21 cellular contexts compared by ENCODE assay signal in the genomic region with DNA sequence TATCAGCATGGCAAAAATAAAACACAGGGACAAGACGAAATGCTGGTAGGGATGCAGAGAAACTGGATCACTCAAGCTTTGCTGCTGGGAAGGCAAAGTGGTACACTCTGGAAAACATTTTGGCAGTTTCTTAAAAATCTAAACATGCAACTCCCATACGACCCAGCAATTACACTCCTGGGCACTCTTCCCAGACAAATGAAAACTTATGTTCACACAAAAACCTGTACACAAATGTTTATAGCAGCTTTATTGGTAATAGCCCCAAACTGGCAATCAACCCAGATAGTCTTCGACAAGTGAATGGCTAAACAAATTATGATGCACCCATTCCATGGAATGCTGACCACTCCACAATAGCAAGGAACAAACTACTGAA. TPM values are rescaled to one million over a fixed set of nuclear protein-coding genes. Genes with fewer than 3 reads are reported as not detected.
A peak's percentile ranks its signal among the peaks of the same experiment; 100 is the strongest.
DNase-seq lines count a peak whose midpoint lies in the region; ATAC-seq and TF ChIP-seq lines count a peak whose summit lies in the region.
"Had no signal": no experiment of that assay in that cellular context is flagged by ENCODE, and none has a peak within 500 bp of the region (broad histone marks: within the 10 kb centered on the region; RNA-seq: fewer than 3 reads in every experiment).

No MANE protein-coding gene starts in this region.

- H3K9me3 Mint-ChIP-seq in naive thymus-derived CD4-positive, alpha-beta T cell, result peaks cover 0 to 2% (median 0%) of the 10 kb centered on the region in 11 donors
- H3K9me3 Mint-ChIP-seq: activated naive CD4-positive, alpha-beta T cell treated with anti-CD3 and anti-CD28 coated beads, Interleukin-2, amount 50 U/mL, for 24 hours; activated T-helper 1 cell treated with anti-CD3 and anti-CD28 coated beads, Interleukin-12 subunit alpha, Interleukin-12 subunit beta, Interleukin-2, Interleukin-4 antibody, amounts not matched to agents 30 ng/mL and 10 ng/mL and 1 ng/mL, durations not matched to agents 14 hours and 24 hours and 36 hours; dendritic cell treated with granulocyte-macrophage colony-stimulating factor and Interleukin-4, amounts not matched to agents 40 ng/mL and 50 ng/mL, for 4 days; IgD-negative memory B cell; memory B cell; stimulated activated naive B cell treated with anti-CD40 and anti-IgM and Interleukin-4, amounts not matched to agents 10 μg/mL and 1 μg/mL and 100 μg/mL, for 72 hours had no signal

- H3K27me3 ChIP-seq in naive thymus-derived CD4-positive, alpha-beta T cell (ENCODE audit: control insufficient read depth in 2 of 2, insufficient read depth in 2 of 2, low read length in 2 of 2), result no peaks in the 10 kb centered on the region

- H3K27me3 Mint-ChIP-seq in T-helper 17 cell, result no peaks in the 10 kb centered on the region
- peaks cover 0 to 16% (median 0%) of the 10 kb centered on the region in 5 donors for H3K27me3 Mint-ChIP-seq in naive thymus-derived CD4-positive, alpha-beta T cell
- H3K27me3 Mint-ChIP-seq: activated naive CD4-positive, alpha-beta T cell treated with anti-CD3 and anti-CD28 coated beads, Interleukin-2, amount 50 U/mL, for 24 hours had no signal

- CTCF ChIA-PET in naive thymus-derived CD4-positive, alpha-beta T cell (lab: Charles Lee), result interaction anchor here (0.6 to 1.3 kb wide), 4 partner anchors 40 to 425 kb away, joined by 3 to 4 read pairs (median 3); no protein-coding TSS in a partner anchor

- H3K4me1 Mint-ChIP-seq in T-helper 17 cell, result peaks cover 45% of the 10 kb centered on the region
- H3K4me1 Mint-ChIP-seq in naive thymus-derived CD4-positive, alpha-beta T cell, result peaks cover 37 to 73% (median 52%) of the 10 kb centered on the region in 7 donors

- intact Hi-C loops in naive thymus-derived CD4-positive, alpha-beta T cell (cut with micrococcal nuclease), result loop anchor here (10.0 kb wide), 3 partner anchors 171 to 851 kb away; partner anchors contain the start of genes EFCAB6 (in 1 of the 2), PARVG (in 1 of the 2) and RTL6 (in 1 of the 2)

- no peaks in the 10 kb centered on the region for H3K36me3 Mint-ChIP-seq in T-helper 17 cell (ENCODE audit: low read depth)
- H3K36me3 Mint-ChIP-seq in naive thymus-derived CD4-positive, alpha-beta T cell, result peaks cover 0 to 4% (median 0%) of the 10 kb centered on the region in 5 donors
- H3K36me3 Mint-ChIP-seq: activated naive CD4-positive, alpha-beta T cell treated with anti-CD3 and anti-CD28 coated beads, Interleukin-2, amount 50 U/mL, for 24 hours; IgD-negative memory B cell; memory B cell; stimulated activated naive B cell treated with anti-CD40 and anti-IgM and Interleukin-4, amounts not matched to agents 10 μg/mL and 1 μg/mL and 100 μg/mL, for 72 hours had no signal

- H3K4me3 ChIP-seq in naive thymus-derived CD4-positive, alpha-beta T cell (ENCODE audit: low read length), result no peak overlapping the region
- H3K4me3 ChIP-seq: psoas muscle had no signal

- no peak for TF ChIP-seq CTCF in C4-2B (conservative IDR thresholded peaks at IDR 0.05)

- peak overlapping the region; percentile 94 for H3K27ac ChIP-seq in C4-2B
- H3K27ac ChIP-seq in naive thymus-derived CD4-positive, alpha-beta T cell (ENCODE audit: low read depth, low read length), result no peak overlapping the region
- H3K27ac ChIP-seq: psoas muscle had no signal

- POLR2A ChIA-PET in naive thymus-derived CD4-positive, alpha-beta T cell (lab: Charles Lee), result no interaction called here

- no peak overlapping the region for H3K4me3 Mint-ChIP-seq in T-helper 17 cell
- H3K4me3 Mint-ChIP-seq in naive thymus-derived CD4-positive, alpha-beta T cell, result peak overlapping the region in 8 of 10 donors; percentile 5 to 93 (median 76)
- H3K4me3 Mint-ChIP-seq: activated T-helper 1 cell treated with anti-CD3 and anti-CD28 coated beads, Interleukin-12 subunit alpha, Interleukin-12 subunit beta, Interleukin-2, Interleukin-4 antibody, amounts not matched to agents 30 ng/mL and 10 ng/mL and 1 ng/mL, durations not matched to agents 14 hours and 24 hours and 36 hours; dendritic cell treated with granulocyte-macrophage colony-stimulating factor and Interleukin-4, amounts not matched to agents 40 ng/mL and 50 ng/mL, for 4 days; stimulated activated naive B cell treated with anti-CD40 and anti-IgM and Interleukin-4, amounts not matched to agents 10 μg/mL and 1 μg/mL and 100 μg/mL, for 72 hours had no signal

- H3K27ac Mint-ChIP-seq in T-helper 17 cell, result peak overlapping the region; percentile 91
- peak overlapping the region; percentile 1 to 97 (median 80) for H3K27ac Mint-ChIP-seq in naive thymus-derived CD4-positive, alpha-beta T cell
- H3K27ac Mint-ChIP-seq: activated naive CD4-positive, alpha-beta T cell treated with anti-CD3 and anti-CD28 coated beads, Interleukin-2, amount 50 U/mL, for 24 hours; activated T-helper 1 cell treated with anti-CD3 and anti-CD28 coated beads, Interleukin-12 subunit alpha, Interleukin-12 subunit beta, Interleukin-2, Interleukin-4 antibody, amounts not matched to agents 30 ng/mL and 10 ng/mL and 1 ng/mL, durations not matched to agents 14 hours and 24 hours and 36 hours; dendritic cell treated with granulocyte-macrophage colony-stimulating factor and Interleukin-4, amounts not matched to agents 40 ng/mL and 50 ng/mL, for 4 days; H9; memory B cell; stimulated activated naive B cell treated with anti-CD40 and anti-IgM and Interleukin-4, amounts not matched to agents 10 μg/mL and 1 μg/mL and 100 μg/mL, for 72 hours had no signal

- no peaks in the 10 kb centered on the region for H3K9me3 ChIP-seq in T-helper 17 cell (ENCODE audit: control insufficient read depth, low read length, poor library complexity, severe bottlenecking)
- peaks cover 0 to 4% (median 0%) of the 10 kb centered on the region in 3 experiments for H3K9me3 ChIP-seq in naive thymus-derived CD4-positive, alpha-beta T cell (ENCODE audit: control insufficient read depth in 2 of 3, low read length in 3 of 3)
- H3K9me3 ChIP-seq: psoas muscle had no signal

- ATAC-seq in T-helper 17 cell (no peak), HG03196 (IDR thresholded peaks at IDR 0.05; ENCODE audit: unreplicated experiment) (no peak), GM21526 (IDR thresholded peaks at IDR 0.05; ENCODE audit: low FRiP score, unreplicated experiment) (no peak)
- no peak for ATAC-seq in naive thymus-derived CD4-positive, alpha-beta T cell
- ATAC-seq: psoas muscle; stimulated activated naive B cell treated with anti-CD40 and anti-IgM and Interleukin-4, amounts not matched to agents 10 μg/mL and 1 μg/mL and 100 μg/mL, for 72 hours had no signal

- H3K4me1 ChIP-seq in naive thymus-derived CD4-positive, alpha-beta T cell (ENCODE audit: control insufficient read depth in 2 of 2, insufficient read depth in 2 of 2, low read length in 2 of 2), result peaks cover 49 to 54% of the 10 kb centered on the region in 2 donors
- H3K4me1 ChIP-seq: psoas muscle had no signal

- peak; percentile 42 for DNase-seq in NCI-H1694 treated with DMSO at 0.1 percent for 48 hours (lab: John Stamatoyannopoulos, UW)
- no peak for DNase-seq in NCI-H1694 (lab: John Stamatoyannopoulos, UW)
- no peak for DNase-seq in T-helper 17 cell
- no peak for DNase-seq in naive thymus-derived CD4-positive, alpha-beta T cell
- DNase-seq in HuH-7.5 (ENCODE audit: low spot score), result no peak
- DNase-seq: activated CD4-positive, alpha-beta T cell treated with anti-CD3 and anti-CD28 coated beads for 48 hours; caudate nucleus; H9; hypothalamus; NCI-H774; occipital lobe; stimulated activated naive B cell treated with anti-CD40 and anti-IgM and Interleukin-4, amounts not matched to agents 10 μg/mL and 1 μg/mL and 100 μg/mL, for 72 hours had no signal

- no peaks in the 10 kb centered on the region for H3K36me3 ChIP-seq in naive thymus-derived CD4-positive, alpha-beta T cell (ENCODE audit: control insufficient read depth in 2 of 3, insufficient read depth in 3 of 3, low read length in 3 of 3)

RNA-seq across cellular contexts. Expression of gene PRR5, which starts 35.8 kb away (rescaled TPM):
- 10 to 100 TPM; 51.8 to 52.2 TPM for total RNA-seq in T-helper 17 cell
- 10 to 100 TPM; 19.6 to 49.1 (median 44.4) TPM for total RNA-seq in naive thymus-derived CD4-positive, alpha-beta T cell
- 10 to 100 TPM; 19.6 to 29.6 TPM for polyA plus RNA-seq in naive thymus-derived CD4-positive, alpha-beta T cell
